In genomic region chr1:202553560-202554038, GRCh38 we compare ENCODE assay signal across 1 cellular context.
TF ChIP-seq lines count a peak whose summit lies in the region.

No MANE protein-coding gene starts in this region.

TF ChIP-seq in K562, 482 proteins besides CTCF, POLR2A, EP300 and RAD21 (continued from another document and continues in another):
- TF ChIP-seq GMEB1 (CRISPR knock-in tag; IDR thresholded peaks at IDR 0.05) (no peak), ZNF253 (CRISPR knock-in tag; conservative IDR thresholded peaks at IDR 0.05) (no peak), NCOA1 (IDR thresholded peaks at IDR 0.05; ENCODE audit: low read depth) (peak; percentile 90), ID3 (CRISPR knock-in tag; IDR thresholded peaks at IDR 0.05) (no peak), ID3 (tag; IDR thresholded peaks at IDR 0.05) (peak; percentile 61), ZNF444 (CRISPR knock-in tag; IDR thresholded peaks at IDR 0.05) (no peak), SMAD3 (CRISPR knock-in tag; conservative IDR thresholded peaks at IDR 0.05) (no peak), E2F1 (CRISPR knock-in tag; IDR thresholded peaks at IDR 0.05) (no peak), ATF2 (CRISPR knock-in tag; IDR thresholded peaks at IDR 0.05) (no peak), RERE (CRISPR knock-in tag; IDR thresholded peaks at IDR 0.05; ENCODE audit: borderline replicate concordance) (no peak), HOXB6 (CRISPR knock-in tag; IDR thresholded peaks at IDR 0.05; ENCODE audit: borderline replicate concordance) (no peak), ZSCAN29 (IDR thresholded peaks at IDR 0.05) (no peak), ZNF12 (CRISPR knock-in tag; IDR thresholded peaks at IDR 0.05) (no peak), NELFE (IDR thresholded peaks at IDR 0.05; ENCODE audit: insufficient read depth, insufficient read length) (no peak), SMAD2 (IDR thresholded peaks at IDR 0.05; ENCODE audit: low read depth, low read length) (no peak), CCNT2 (IDR thresholded peaks at IDR 0.05; ENCODE audit: borderline replicate concordance, extremely low read depth, insufficient read length, low read depth, low read length) (peak; percentile 89), ZBTB8A (IDR thresholded peaks at IDR 0.05; ENCODE audit: partially characterized antibody) (no peak), ARID2 (IDR thresholded peaks at IDR 0.05) (no peak), ZBTB9 (CRISPR knock-in tag; IDR thresholded peaks at IDR 0.05) (no peak), BRD4 (IDR thresholded peaks at IDR 0.05) (no peak), JUND (IDR thresholded peaks at IDR 0.05; ENCODE audit: borderline replicate concordance, low read depth, low read length) (peak; percentile 89), JUND (tag; IDR thresholded peaks at IDR 0.05; ENCODE audit: borderline replicate concordance, low read depth, low read length) (peak; percentile 77; the same call in 2 of the 3 replicates), TGIF2 (CRISPR knock-in tag; IDR thresholded peaks at IDR 0.05) (no peak), JUNB (CRISPR knock-in tag; conservative IDR thresholded peaks at IDR 0.05) (no peak), PTBP1 (IDR thresholded peaks at IDR 0.05; ENCODE audit: low read depth, low read length) (no peak), ZC3H8 (IDR thresholded peaks at IDR 0.05) (no peak), CTCFL (IDR thresholded peaks at IDR 0.05; ENCODE audit: borderline replicate concordance, insufficient read depth, low read depth, low read length, poor library complexity, severe bottlenecking) (no peak), ZNF143 (CRISPR knock-in tag; IDR thresholded peaks at IDR 0.05) (no peak), ZFP30 (CRISPR knock-in tag; IDR thresholded peaks at IDR 0.05; ENCODE audit: borderline replicate concordance) (no peak), ZNF507 (tag; conservative IDR thresholded peaks at IDR 0.05) (no peak), CCAR2 (IDR thresholded peaks at IDR 0.05; ENCODE audit: low read depth, low read length) (no peak), CEBPZ (IDR thresholded peaks at IDR 0.05; ENCODE audit: borderline replicate concordance, low read depth, low read length) (no peak), STAT5B (CRISPR knock-in tag; IDR thresholded peaks at IDR 0.05) (no peak), BRF2 (IDR thresholded peaks at IDR 0.05; ENCODE audit: borderline replicate concordance, insufficient read depth, insufficient read length) (no peak), HNRNPLL (IDR thresholded peaks at IDR 0.05; ENCODE audit: low read depth, low read length, poor library complexity, severe bottlenecking) (no peak), UBTF (IDR thresholded peaks at IDR 0.05; ENCODE audit: borderline replicate concordance in 1 of 2, low read depth in 2 of 2, low read length in 2 of 2) (no peak), ZNF584 (CRISPR knock-in tag; IDR thresholded peaks at IDR 0.05; ENCODE audit: low read depth) (0 out of 2 replicates have a peak, but pooled peaks have one; percentile 56)
